In the genomic region with DNA sequence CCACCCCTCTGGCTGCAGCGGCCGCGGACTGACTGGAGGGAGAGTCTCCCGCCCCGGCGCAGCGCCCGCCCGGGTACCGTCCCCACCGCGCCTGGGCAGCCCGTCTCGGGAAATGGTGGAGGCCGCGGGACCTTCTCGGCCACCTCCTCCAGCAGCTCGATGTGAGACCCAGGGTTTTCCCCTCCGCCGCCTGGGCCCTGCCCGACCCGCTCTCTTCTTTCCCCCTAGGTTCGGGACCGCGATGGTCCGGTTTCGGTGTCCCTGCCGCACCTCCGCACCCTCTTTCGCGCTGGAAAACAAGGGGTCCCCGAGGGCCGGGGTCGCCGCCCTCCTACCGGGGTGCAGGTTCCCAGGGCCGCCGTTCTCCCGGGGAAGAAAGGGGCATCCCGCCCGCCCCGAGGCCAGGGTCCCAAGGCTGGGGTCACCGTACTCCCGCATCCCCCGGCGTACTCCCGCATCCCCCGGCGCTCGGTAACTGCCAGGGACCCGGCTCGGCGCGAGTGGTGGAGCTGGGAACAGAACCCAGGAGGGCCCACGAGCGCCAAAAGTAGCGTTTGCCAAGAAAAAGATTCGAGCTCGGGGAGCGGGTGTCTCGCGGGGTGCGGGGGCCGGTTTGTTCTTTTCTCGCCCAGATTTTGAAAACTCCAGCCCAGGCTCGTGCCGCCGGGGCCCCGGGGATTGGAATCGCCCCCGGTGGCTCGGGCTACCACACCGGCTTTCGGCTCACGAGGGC, we compare ENCODE assay signal across 8 cellular contexts. TPM values are rescaled to one million over a fixed set of nuclear protein-coding genes. Genes with fewer than 3 reads are reported as not detected.
DNase-seq lines count a peak whose midpoint lies in the region; ATAC-seq and TF ChIP-seq lines count a peak whose summit lies in the region.

No MANE protein-coding gene starts in this region.

- peaks cover 29% of the 10 kb centered on the region for H3F3A ChIP-seq in GM23338 (replicated peaks; ENCODE audit: low read depth)

- H2AFZ ChIP-seq in GM23338 (no peak overlapping the region; the same call in 1 of the 2 replicates), neuronal stem cell (ENCODE audit: low read length) (no peak overlapping the region)

- H3K4me3 ChIP-seq in GM23338: peak overlapping the region; percentile 62
- peak overlapping the region; percentile 28 for H3K4me3 ChIP-seq in WERI-Rb-1 (ENCODE audit: low read depth, low read length)
- H3K4me3 ChIP-seq in fibroblast of pulmonary artery (replicated peaks; ENCODE audit: low read depth, low read length): peak overlapping the region; percentile 96
- peak overlapping the region; percentile 79 to 94 for H3K4me3 ChIP-seq in neuronal stem cell (ENCODE audit: low read length in 2 of 2)

- 0 out of 2 replicates have a peak, but pooled peaks cover 5% of the 10 kb centered on the region for H4K20me1 ChIP-seq in GM23338 (replicated peaks; ENCODE audit: insufficient read depth)

- no peak overlapping the region for H3K27ac Mint-ChIP-seq in GM23338

- peak; percentile 65 for DNase-seq in GM23338 (ENCODE audit: low spot score)
- DNase-seq in WERI-Rb-1: no peak
- no peak for DNase-seq in fibroblast of pulmonary artery (ENCODE audit: low read depth)
- DNase-seq in neuronal stem cell (ENCODE audit: low spot score): no peak
- no peak for DNase-seq in GM19238 (ENCODE audit: insufficient read length, low spot score)
- no peak for DNase-seq in A172 (ENCODE audit: low spot score)

- peaks cover 82% of the 10 kb centered on the region for H3K27me3 ChIP-seq in GM23338 (ENCODE audit: insufficient read depth)
- H3K27me3 ChIP-seq in WERI-Rb-1 (ENCODE audit: insufficient read depth, low read depth, severe bottlenecking): peaks cover 47% of the 10 kb centered on the region
- peaks cover 0 to 2% (median 0%) of the 10 kb centered on the region in 3 experiments for H3K27me3 ChIP-seq in neuronal stem cell (ENCODE audit: control insufficient read depth in 3 of 3, insufficient read depth in 3 of 3, low read depth in 1 of 3, low read length in 3 of 3)

- H2BK5ac ChIP-seq in neuronal stem cell (ENCODE audit: low read length): peak overlapping the region; percentile 99

- no peak overlapping the region for H3K27ac ChIP-seq in GM23338 (ENCODE audit: low read depth)
- H3K27ac ChIP-seq in WERI-Rb-1: no peak overlapping the region
- peak overlapping the region; percentile 72 for H3K27ac ChIP-seq in neuronal stem cell (replicated peaks; ENCODE audit: low read length)

- no peaks in the 10 kb centered on the region for H3K36me3 ChIP-seq in GM23338 (ENCODE audit: insufficient read depth)
- H3K36me3 ChIP-seq in WERI-Rb-1: no peaks in the 10 kb centered on the region
- H3K36me3 ChIP-seq in neuronal stem cell (replicated peaks in 1 of 2; ENCODE audit: control insufficient read depth in 2 of 2, insufficient read depth in 2 of 2, low read length in 2 of 2): peaks cover 2 to 51% of the 10 kb centered on the region in 2 donors

- H3K23ac ChIP-seq in neuronal stem cell (ENCODE audit: low read depth, low read length, poor library complexity): peak overlapping the region; percentile 80

- peak overlapping the region; percentile 98 for H2AK5ac ChIP-seq in neuronal stem cell (ENCODE audit: low read depth, low read length)

- H3K18ac ChIP-seq in neuronal stem cell (ENCODE audit: low read length): peak overlapping the region; percentile 99

- peaks cover 15% of the 10 kb centered on the region for H3K79me1 ChIP-seq in neuronal stem cell (ENCODE audit: low read depth, low read length)

- H3K9ac ChIP-seq in neuronal stem cell (ENCODE audit: low read depth, low read length, poor library complexity): peak overlapping the region; percentile 97

- H3K4ac ChIP-seq in neuronal stem cell (ENCODE audit: low read length): peak overlapping the region; percentile 76

- peak overlapping the region; percentile 82 for H4K8ac ChIP-seq in neuronal stem cell (ENCODE audit: low read depth, low read length)

- H4K91ac ChIP-seq in neuronal stem cell (ENCODE audit: low read depth, low read length, poor library complexity): no peak overlapping the region

- no peaks in the 10 kb centered on the region for H3K9me3 ChIP-seq in WERI-Rb-1 (ENCODE audit: severe bottlenecking)
- no peaks in the 10 kb centered on the region for H3K9me3 ChIP-seq in neuronal stem cell (replicated peaks in 1 of 2; ENCODE audit: control insufficient read depth in 2 of 2, insufficient read depth in 1 of 2, low read depth in 1 of 2, low read length in 2 of 2)

- no peaks in the 10 kb centered on the region; the same call in 1 of the 3 replicates for H3K9me3 Mint-ChIP-seq in GM23338

- H2BK12ac ChIP-seq in neuronal stem cell (ENCODE audit: low read length): peak overlapping the region; percentile 63

- peaks cover 85% of the 10 kb centered on the region for H3K27me3 Mint-ChIP-seq in GM23338 (ENCODE audit: insufficient read depth, low read depth, poor library complexity)

- H3K4me3 Mint-ChIP-seq in GM23338: peak overlapping the region; percentile 52

- TF ChIP-seq CTCF in GM23338 (conservative IDR thresholded peaks at IDR 0.05; ENCODE audit: low read depth in 2 of 2): no peak
- no peak for TF ChIP-seq CTCF in WERI-Rb-1 (IDR thresholded peaks at IDR 0.05; ENCODE audit: low read depth, low read length)
- no peak for TF ChIP-seq CTCF in fibroblast of pulmonary artery (IDR thresholded peaks at IDR 0.05; ENCODE audit: low read length, missing control alignments)

- H2BK15ac ChIP-seq in neuronal stem cell (ENCODE audit: low read length): peak overlapping the region; percentile 94

- peak overlapping the region; percentile 96 for H3K14ac ChIP-seq in neuronal stem cell (ENCODE audit: low read length)

- H3K4me2 ChIP-seq in GM23338 (peak overlapping the region; percentile 87), neuronal stem cell (ENCODE audit: insufficient read depth, low read length, poor library complexity, severe bottlenecking) (peak overlapping the region; percentile 96)

- ATAC-seq in GM23338: peak; percentile 12
- ATAC-seq in HG03280 (IDR thresholded peaks at IDR 0.05; ENCODE audit: unreplicated experiment): no peak
- ATAC-seq in GM18511 (IDR thresholded peaks at IDR 0.05; ENCODE audit: unreplicated experiment): no peak

- H3K79me2 ChIP-seq in GM23338 (replicated peaks; ENCODE audit: insufficient read depth): no peaks in the 10 kb centered on the region; the same call in 1 of the 2 replicates

- no CpG with 5 or more reads among the region's 75 CpGs for WGBS in neuronal stem cell (ENCODE audit: extremely low coverage in 2 of 2, insufficient read length in 2 of 2, insufficient replicate concordance in 1 of 2), 2 donors

- H3K4me1 Mint-ChIP-seq in GM23338: peaks cover 26% of the 10 kb centered on the region

- peak overlapping the region; percentile 97 for H2BK120ac ChIP-seq in neuronal stem cell (ENCODE audit: low read depth, low read length)

- no peaks in the 10 kb centered on the region for H3K36me3 Mint-ChIP-seq in GM23338 (ENCODE audit: low read depth)

- peaks cover 40% of the 10 kb centered on the region for H3K4me1 ChIP-seq in GM23338 (ENCODE audit: insufficient read depth)
- H3K4me1 ChIP-seq in neuronal stem cell (ENCODE audit: control insufficient read depth in 2 of 2, insufficient read depth in 1 of 2, low read depth in 1 of 2, low read length in 2 of 2): peaks cover 14 to 19% of the 10 kb centered on the region in 2 donors

- no peaks in the 10 kb centered on the region for H3K9me2 ChIP-seq in GM23338 (ENCODE audit: insufficient read depth)

TF ChIP-seq in GM23338, 12 proteins besides CTCF, POLR2A, EP300 and RAD21 (continues in another document):
- TF ChIP-seq EZH2phosphoT487 (IDR thresholded peaks at IDR 0.05; ENCODE audit: unreplicated experiment): peak; percentile 75

RNA-seq across cellular contexts. Expression of gene TNRC18, which starts 3.4 kb away (rescaled TPM):
- 6.9 and 17.5 TPM in 2 replicates for total RNA-seq in GM23338 (2014; rRNA removed; shearing (Covaris generic))
- 2.0 and 2.1 TPM in 2 replicates for polyA plus RNA-seq in GM23338 (2016; fragmentation: Nextera tagmentation; extraction: Ambion mirVana)
- 33.6 TPM for polyA plus RNA-seq in neuronal stem cell (2013, experiment 1 of 2)
- 37.1 TPM for polyA plus RNA-seq in neuronal stem cell (2013, experiment 2 of 2)
- 15.0 and 17.4 TPM in 2 replicates for total RNA-seq in A172 (2014; rRNA removed; shearing (Covaris generic))

Comparison
In these comparisons a context has a peak if more than half of its experiments do, and no peak if none do; other contexts are left out.
1. H3K4me3 ChIP-seq: peak in every context shown above with its lines; median percentile 96 in fibroblast of pulmonary artery; 86 in neuronal stem cell; 62 in GM23338; 28 in WERI-Rb-1.